In the genomic region with DNA sequence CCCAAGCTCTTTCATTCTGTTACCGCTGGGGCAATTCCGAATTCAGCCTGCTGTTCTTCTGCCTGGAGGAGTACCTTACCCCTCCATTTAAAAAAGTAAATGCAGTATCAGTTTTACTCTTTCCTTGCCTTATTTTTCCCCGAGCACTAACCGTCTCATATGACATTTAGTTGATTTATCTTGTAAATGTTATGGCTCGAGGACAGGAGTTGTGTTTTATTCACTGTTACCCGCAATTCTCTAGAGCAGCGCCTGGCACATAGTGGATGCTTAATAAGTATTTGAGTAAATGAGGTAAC, we compare ENCODE assay signal across 8 cellular contexts. TPM values are rescaled to one million over a fixed set of nuclear protein-coding genes. Genes with fewer than 3 reads are reported as not detected.
DNase-seq lines count a peak whose midpoint lies in the region; ATAC-seq and TF ChIP-seq lines count a peak whose summit lies in the region.

No MANE protein-coding gene starts in this region.

- H3K79me2 ChIP-seq in ACC112 (ENCODE audit: control insufficient read depth, insufficient read depth, low read length, unreplicated experiment): peaks cover 30% of the 10 kb centered on the region

- H3K4me3 ChIP-seq in ACC112 (ENCODE audit: low read depth, low read length): peak overlapping the region; percentile 91
- H3K4me3 ChIP-seq in Panc1 (ENCODE audit: low read depth in 2 of 2, low read length in 2 of 2): peak overlapping the region; percentile 81 to 88
- H3K4me3 ChIP-seq in foreskin fibroblast (ENCODE audit: low read depth in 1 of 2, low read length in 2 of 2): peak overlapping the region; percentile 55 to 88

- POLR2A ChIA-PET in Panc1 (lab: Charles Lee): interaction anchor here (0.7 kb wide), 1 partner anchor 22 kb away, joined by 7 read pairs; no protein-coding TSS in a partner anchor

- CTCF ChIA-PET in Panc1 (lab: Charles Lee): interaction anchor here (0.7 to 0.8 kb wide), 2 partner anchors 9 to 182 kb away, joined by 3 to 4 read pairs; no protein-coding TSS in a partner anchor

- TF ChIP-seq CTCF in Panc1 (IDR thresholded peaks at IDR 0.05) (no peak; the same call in none of the 2 replicates), foreskin fibroblast (IDR thresholded peaks at IDR 0.05; ENCODE audit: low read depth, low read length) (no peak)

- peaks cover 2% of the 10 kb centered on the region for H3K27me3 ChIP-seq in ACC112 (ENCODE audit: insufficient read depth, low read length)
- H3K27me3 ChIP-seq in Panc1 (ENCODE audit: control insufficient read depth, insufficient read depth, low read length): no peaks in the 10 kb centered on the region

- H3K4me1 ChIP-seq in ACC112 (ENCODE audit: control insufficient read depth, insufficient read depth, low read length, unreplicated experiment): peaks cover 10% of the 10 kb centered on the region
- peaks cover 3% of the 10 kb centered on the region for H3K4me1 ChIP-seq in Panc1 (ENCODE audit: control insufficient read depth, insufficient read depth, low read length)

- no peaks in the 10 kb centered on the region for H3K9me3 ChIP-seq in Panc1 (ENCODE audit: control insufficient read depth, insufficient read depth, low read depth, low read length)

- peak overlapping the region; percentile 79 for H2AFZ ChIP-seq in ACC112 (ENCODE audit: low read length, unreplicated experiment)

- in situ Hi-C loops in Panc1 (cut with HindIII; ENCODE audit: low pct_unique_long_range_greater_than_20kb, low sequenced_read_pairs): no loop called here

- H3K36me3 ChIP-seq in ACC112 (ENCODE audit: insufficient read depth, low read length): no peaks in the 10 kb centered on the region
- H3K36me3 ChIP-seq in Panc1 (ENCODE audit: control insufficient read depth, insufficient read depth, low read length): no peaks in the 10 kb centered on the region

- H3K27ac ChIP-seq in ACC112 (ENCODE audit: low read depth, low read length): no peak overlapping the region
- H3K27ac ChIP-seq in Panc1 (ENCODE audit: low read length): peak overlapping the region; percentile 75
- H3K27ac ChIP-seq in temporal lobe (ENCODE audit: low read depth, low read length): peak overlapping the region; percentile 27

- ATAC-seq in GM21447 (IDR thresholded peaks at IDR 0.05; ENCODE audit: unreplicated experiment): peak; percentile 2
- no peak for ATAC-seq in Panc1

- DNase-seq in Panc1 (ENCODE audit: low read depth, low spot score): no peak
- no peak for DNase-seq in foreskin fibroblast
- DNase-seq in dermis blood vessel endothelial cell: no peak
- DNase-seq in NCI-H82 (lab: John Stamatoyannopoulos, UW): no peak
- no peak for DNase-seq in DMS153 (lab: John Stamatoyannopoulos, UW)

- intact Hi-C loops in Panc1 (cut with micrococcal nuclease; ENCODE audit: unreplicated experiment): no loop called here

- no TSS peak for BruUV-seq in Panc1 (replicated peaks; lab: Mats Ljungman, UMichigan)

RNA-seq across cellular contexts. Expression of a gene that starts 0.4 kb away (rescaled TPM):
- 12.3 TPM for total RNA-seq in Panc1 (2021; ENCODE audit: unreplicated experiment)
- 8.2 TPM for polyA plus RNA-seq in Panc1 (2012; ENCODE audit: insufficient read length)
- 37.1 TPM for total RNA-seq in temporal lobe
- 12.9 and 13.6 TPM in 2 replicates for total RNA-seq in dermis blood vessel endothelial cell

RNA-seq across cellular contexts. Expression of a gene that starts 37.2 kb away (rescaled TPM):
- total RNA-seq in Panc1 (2021; ENCODE audit: unreplicated experiment): 49.5 TPM
- polyA plus RNA-seq in Panc1 (2012; ENCODE audit: insufficient read length): 29.5 TPM
- total RNA-seq in temporal lobe: 48.9 TPM
- total RNA-seq in dermis blood vessel endothelial cell: 25.5 TPM in 2 replicates
